Comparison of ENCODE assay signal across 16 cellular contexts in the genomic region with DNA sequence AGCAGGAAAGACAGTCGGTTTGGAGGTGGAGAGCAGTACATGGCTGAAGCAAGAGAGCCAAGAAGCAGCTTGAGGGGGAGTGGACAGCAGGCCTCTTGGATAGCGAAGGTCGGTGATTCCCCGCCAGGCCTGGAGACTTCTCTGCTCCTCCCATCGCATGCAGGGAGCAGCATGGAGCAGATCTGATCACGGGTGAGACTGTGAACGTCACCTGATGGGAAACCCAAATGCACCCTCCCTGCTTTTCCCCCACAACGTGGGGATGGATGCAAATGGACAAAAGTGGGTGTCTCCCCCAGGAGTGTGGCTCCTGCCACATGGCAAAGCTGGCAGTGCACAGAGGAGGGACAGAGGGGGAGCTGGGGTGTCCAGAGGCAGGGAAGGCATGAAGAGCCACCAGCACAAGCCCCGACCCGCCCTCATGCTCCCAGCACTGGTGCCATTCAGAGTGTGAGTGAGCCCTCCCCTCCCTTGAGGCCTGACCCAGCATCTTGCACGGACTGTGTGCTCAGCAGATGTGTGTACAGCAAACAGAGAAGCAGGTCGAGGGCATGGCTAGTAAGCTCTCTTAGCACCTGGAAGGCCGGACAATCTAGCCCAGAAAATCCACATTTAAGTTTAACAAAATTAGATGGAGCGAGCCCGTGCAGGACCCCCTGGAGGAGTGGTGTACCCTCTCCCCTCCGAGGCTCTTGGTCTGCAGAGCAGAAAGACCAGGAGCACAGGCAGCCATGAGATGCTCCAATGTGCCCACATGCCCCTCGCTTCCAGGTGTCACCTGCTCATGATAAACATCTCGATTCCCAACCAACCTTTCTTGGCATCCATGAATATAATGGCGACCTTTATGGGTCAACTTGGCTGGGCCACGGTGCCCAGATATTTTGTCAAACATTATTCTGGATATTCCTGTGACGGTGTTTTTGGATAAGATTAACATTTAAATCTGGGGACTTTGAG.
A peak's percentile ranks its signal among the peaks of the same experiment; 100 is the strongest.
DNase-seq lines count a peak whose midpoint lies in the region; ATAC-seq and TF ChIP-seq lines count a peak whose summit lies in the region.
"Had no signal": no experiment of that assay in that cellular context is flagged by ENCODE, and none has a peak within 500 bp of the region (broad histone marks: within the 10 kb centered on the region; RNA-seq: fewer than 3 reads in every experiment).

No MANE protein-coding gene starts in this region.

- H3K9me3 Mint-ChIP-seq in osteocyte (ENCODE audit: unreplicated experiment), result peaks cover 56% of the 10 kb centered on the region

- no peaks in the 10 kb centered on the region for H3K27me3 Mint-ChIP-seq in osteocyte (ENCODE audit: unreplicated experiment)

- no peak overlapping the region for H3K27ac ChIP-seq in coronary artery
- H3K27ac ChIP-seq: 22Rv1 had no signal

- no peak overlapping the region for H3K27ac Mint-ChIP-seq in osteocyte (ENCODE audit: unreplicated experiment)
- H3K27ac Mint-ChIP-seq: CD14-positive monocyte; CD8-positive, alpha-beta T cell had no signal

- H3K4me3 ChIP-seq in coronary artery, result no peak overlapping the region
- H3K4me3 ChIP-seq: GM12878, HAP-1 had no signal

- H3K4me3 Mint-ChIP-seq in osteocyte (ENCODE audit: unreplicated experiment), result no peak overlapping the region
- H3K4me3 Mint-ChIP-seq: CD8-positive, alpha-beta T cell had no signal

- H3K36me3 Mint-ChIP-seq in osteocyte (ENCODE audit: unreplicated experiment), result no peaks in the 10 kb centered on the region
- H3K36me3 Mint-ChIP-seq: CD14-positive monocyte; CD8-positive, alpha-beta T cell had no signal

- DNase-seq in activated effector memory CD4-positive, alpha-beta T cell treated with anti-CD3 and anti-CD28 coated beads, Interleukin-2, amount 50 U/mL, for 16 hours, result peak; percentile 21
- no peak for DNase-seq in activated effector memory CD4-positive, alpha-beta T cell treated with Interleukin-2 at 50 U/mL for 16 hours
- DNase-seq in coronary artery (ENCODE audit: low spot score) (peak; percentile 29), osteocyte (ENCODE audit: extremely low spot score, unreplicated experiment) (peak; percentile 69), NOMO-1 treated with dmso at 0.1 percent for 144 hours (lab: John Stamatoyannopoulos, UW; ENCODE audit: unreplicated experiment) (no peak), omental fat pad (ENCODE audit: low spot score) (no peak)
- DNase-seq in activated T-cell treated with anti-CD3 and anti-CD28 coated beads, Interleukin-2, amount 50 U/mL, for 48 hours, result no peak
- DNase-seq: CD8-positive, alpha-beta T cell; COR-L47; DMS53 had no signal

- TF ChIP-seq CTCF in coronary artery (IDR thresholded peaks at IDR 0.05) (no peak), osteocyte (IDR thresholded peaks at IDR 0.05) (no peak), omental fat pad (IDR thresholded peaks at IDR 0.05) (no peak)

- no peaks in the 10 kb centered on the region for H3K4me1 Mint-ChIP-seq in osteocyte (ENCODE audit: unreplicated experiment)
- H3K4me1 Mint-ChIP-seq: CD14-positive monocyte had no signal

- ATAC-seq in GM21717 (IDR thresholded peaks at IDR 0.05; ENCODE audit: unreplicated experiment) (no peak), omental fat pad (ENCODE audit: low FRiP score) (no peak)
- ATAC-seq: CD8-positive, alpha-beta T cell; GM12878; HepG2 had no signal

Comparison
In these comparisons a context has a peak if more than half of its experiments do, and no peak if none do; other contexts are left out.
1. DNase-seq: peak in activated effector memory CD4-positive, alpha-beta T cell treated with anti-CD3 and anti-CD28 coated beads, Interleukin-2, amount 50 U/mL, for 16 hours (single experiment), coronary artery (single experiment) and osteocyte (single experiment); none in activated effector memory CD4-positive, alpha-beta T cell treated with Interleukin-2 at 50 U/mL for 16 hours (single experiment), NOMO-1 treated with dmso at 0.1 percent for 144 hours (single experiment), activated T-cell treated with anti-CD3 and anti-CD28 coated beads, Interleukin-2, amount 50 U/mL, for 48 hours (0 of 2) and omental fat pad (single experiment).